Comparison of ENCODE assay signal across 18 cellular contexts in the genomic region with DNA sequence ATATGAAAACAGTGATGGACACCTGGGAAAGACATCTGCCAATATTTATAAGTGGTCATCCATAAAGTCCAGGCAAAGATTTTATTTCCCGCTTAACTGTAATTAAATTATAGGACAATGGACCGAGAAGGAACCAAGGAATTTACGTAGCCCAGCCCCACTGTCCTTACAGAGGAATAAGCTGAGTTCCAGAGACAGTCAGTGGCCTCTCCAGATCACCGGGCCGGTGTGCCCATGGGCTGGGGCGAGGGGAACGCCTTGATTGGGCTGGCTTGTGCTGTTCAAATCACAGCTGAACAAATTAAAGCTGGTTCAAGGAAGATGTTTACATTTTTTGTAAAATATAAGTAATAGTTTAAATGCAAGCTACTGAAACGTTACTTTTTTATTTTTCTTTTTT. TPM values are rescaled to one million over a fixed set of nuclear protein-coding genes. Genes with fewer than 3 reads are reported as not detected.
DNase-seq lines count a peak whose midpoint lies in the region; ATAC-seq, FAIRE-seq and TF ChIP-seq lines count a peak whose summit lies in the region.
"Had no signal": no experiment of that assay in that cellular context is flagged by ENCODE, and none has a peak within 500 bp of the region (broad histone marks: within the 10 kb centered on the region; RNA-seq: fewer than 3 reads in every experiment).

No MANE protein-coding gene starts in this region.

- TF ChIP-seq CTCF in pancreas (IDR thresholded peaks at IDR 0.05) (no peak), tibial nerve (IDR thresholded peaks at IDR 0.05) (no peak), glutamatergic neuron (IDR thresholded peaks at IDR 0.05; ENCODE audit: partially characterized antibody, unreplicated experiment) (no peak)

- FAIRE-seq in pancreas (lab: Jason Lieb, UNC): no peak
- FAIRE-seq: colon had no signal

- no peak overlapping the region for H3K4me3 Mint-ChIP-seq in glutamatergic neuron (ENCODE audit: unreplicated experiment)
- H3K4me3 Mint-ChIP-seq: activated naive CD8-positive, alpha-beta T cell; naive thymus-derived CD4-positive, alpha-beta T cell; T-helper 2 cell treated with Interferon-gamma antibody and Interleukin-4, amounts not matched to agents 5 μg/mL and 100 μg/mL, for 36 hours had no signal

- ATAC-seq in pancreas: no peak
- ATAC-seq: naive thymus-derived CD4-positive, alpha-beta T cell had no signal

- no peak for TF ChIP-seq EP300 in tibial nerve (IDR thresholded peaks at IDR 0.05)

- no peaks in the 10 kb centered on the region for H3K4me1 Mint-ChIP-seq in glutamatergic neuron (ENCODE audit: low read depth, unreplicated experiment)

- DNase-seq in epithelial cell of prostate (ENCODE audit: low read depth, low spot score) (no peak), pancreas (no peak), tibial nerve (ENCODE audit: low spot score in 2 of 2) (no peak), glutamatergic neuron (no peak), HAP-1 (ENCODE audit: low spot score in 2 of 2) (no peak), NCI-H2081 treated with DMSO at 0.1 percent for 48 hours (lab: John Stamatoyannopoulos, UW) (no peak)
- DNase-seq: activated CD4-positive, alpha-beta T cell treated with anti-CD3 and anti-CD28 coated beads for 4 hours; DND-41; erythroblast; MV-4-11; naive thymus-derived CD4-positive, alpha-beta T cell; NCI-H2107; RPMI8226; stimulated activated CD4-positive, alpha-beta T cell treated with anti-CD3 and anti-CD28 coated beads, Interleukin-4, amount 100 ng/mL, for 1 hour had no signal

- H3K4me3 ChIP-seq in pancreas: no peak overlapping the region
- H3K4me3 ChIP-seq in tibial nerve: peak overlapping the region in 1 of 4 donors; percentile 26
- H3K4me3 ChIP-seq in HAP-1: no peak overlapping the region

- H3K36me3 Mint-ChIP-seq in glutamatergic neuron (ENCODE audit: unreplicated experiment): peaks cover under 1% of the 10 kb centered on the region

- H3K9me3 Mint-ChIP-seq in glutamatergic neuron (ENCODE audit: unreplicated experiment): peaks cover 1% of the 10 kb centered on the region
- H3K9me3 Mint-ChIP-seq: T-helper 2 cell treated with Interferon-gamma antibody and Interleukin-4, amounts not matched to agents 5 μg/mL and 100 μg/mL, for 36 hours had no signal

- no peak overlapping the region for H3K27ac Mint-ChIP-seq in glutamatergic neuron (ENCODE audit: unreplicated experiment)
- H3K27ac Mint-ChIP-seq: activated naive CD8-positive, alpha-beta T cell; naive thymus-derived CD4-positive, alpha-beta T cell; T-helper 2 cell treated with Interferon-gamma antibody and Interleukin-4, amounts not matched to agents 5 μg/mL and 100 μg/mL, for 36 hours had no signal

- in situ Hi-C loops in HAP-1 (cut with MboI; ENCODE audit: low sequenced_read_pairs): no loop called here

- H3K9me3 ChIP-seq in pancreas (no peaks in the 10 kb centered on the region), tibial nerve (no peaks in the 10 kb centered on the region), HAP-1 (no peaks in the 10 kb centered on the region)

- H3K4me1 ChIP-seq in pancreas (no peaks in the 10 kb centered on the region), tibial nerve (peaks cover 0 to 12% (median 0%) of the 10 kb centered on the region in 4 donors), HAP-1 (no peaks in the 10 kb centered on the region)

- H3K27ac ChIP-seq in angular gyrus (ENCODE audit: low read depth, low read length) (peak overlapping the region; percentile 72), epithelial cell of prostate (peak overlapping the region; percentile 99), pancreas (peak overlapping the region; percentile 7 to 78 (median 66)), tibial nerve (peak overlapping the region; percentile 64 to 92 (median 81))

- H3K27me3 Mint-ChIP-seq in glutamatergic neuron (ENCODE audit: unreplicated experiment): no peaks in the 10 kb centered on the region
- H3K27me3 Mint-ChIP-seq: activated naive CD8-positive, alpha-beta T cell; naive thymus-derived CD4-positive, alpha-beta T cell had no signal

- H3K27me3 ChIP-seq in pancreas (no peaks in the 10 kb centered on the region), tibial nerve (no peaks in the 10 kb centered on the region), HAP-1 (ENCODE audit: low read depth) (no peaks in the 10 kb centered on the region)

- H3K36me3 ChIP-seq in pancreas: no peaks in the 10 kb centered on the region
- peaks cover 0 to 31% (median 2%) of the 10 kb centered on the region in 3 donors for H3K36me3 ChIP-seq in tibial nerve
- peaks cover 83% of the 10 kb centered on the region for H3K36me3 ChIP-seq in HAP-1 (replicated peaks)

- 57 to 66% methylated on average over 8 of the region's 8 CpGs for WGBS in pancreas, 2 donors
- 66 to 83% methylated on average over 8 of the region's 8 CpGs for WGBS in tibial nerve, 2 donors

- intact Hi-C loops in pancreas (cut with DNase I): no loop called here

- TF ChIP-seq POLR2A in tibial nerve (IDR thresholded peaks at IDR 0.05): no peak

RNA-seq across cellular contexts. Expression of a gene that starts 40.7 kb away (rescaled TPM):
- total RNA-seq in pancreas: 10 to 100 TPM in 3 of 6 donors, 1 to 10 TPM in 3; 6.8 to 25.0 (median 10.4) TPM
- 10 to 100 TPM; 16.6 to 32.5 TPM for polyA plus RNA-seq in pancreas
- 10 to 100 TPM; 22.4 to 45.4 (median 29.1) TPM for total RNA-seq in tibial nerve
- total RNA-seq in glutamatergic neuron (ENCODE audit: unreplicated experiment): 24.2 TPM
